In genomic region chr18:45384137-45384998, GRCh38 we compare ENCODE assay signal across 8 cellular contexts.
DNase-seq lines count a peak whose midpoint lies in the region; ATAC-seq and TF ChIP-seq lines count a peak whose summit lies in the region.

No MANE protein-coding gene starts in this region.

- intact Hi-C loops in ascending aorta (cut with DNase I) (loop anchor here (10.0 kb wide), 1 partner anchor 700 kb away; the partner anchor contains the start of gene SETBP1), spleen (cut with DNase I; ENCODE audit: low total_unique reads) (no loop called here)

- peaks cover 5% of the 10 kb centered on the region; the same call in 1 of the 2 replicates for H3K4me1 ChIP-seq in SJSA1 (replicated peaks)
- no peaks in the 10 kb centered on the region for H3K4me1 ChIP-seq in ascending aorta
- H3K4me1 ChIP-seq in spleen = peaks cover 0 to 10% (median 0%) of the 10 kb centered on the region in 6 donors

- WGBS in spleen, 5 donors = 36 to 43% (median 38%) methylated on average over 5 of the region's 5 CpGs

- H3K27me3 ChIP-seq in MG63 (no peaks in the 10 kb centered on the region), SJSA1 (replicated peaks) (no peaks in the 10 kb centered on the region), ascending aorta (no peaks in the 10 kb centered on the region), spleen (replicated peaks in 1 of 7) (peaks cover 0 to 13% (median 2%) of the 10 kb centered on the region in 7 donors)

- TF ChIP-seq POLR2A in spleen (IDR thresholded peaks at IDR 0.05) = no peak

- H3K27ac ChIP-seq in C4-2B (no peak overlapping the region), SJSA1 (no peak overlapping the region), ascending aorta (no peak overlapping the region), spleen (no peak overlapping the region)

- H3K9me3 ChIP-seq in MG63 = no peaks in the 10 kb centered on the region
- H3K9me3 ChIP-seq in SJSA1 (replicated peaks) = no peaks in the 10 kb centered on the region
- H3K9me3 ChIP-seq in ascending aorta = no peaks in the 10 kb centered on the region
- no peaks in the 10 kb centered on the region for H3K9me3 ChIP-seq in spleen

- H3K36me3 ChIP-seq in MG63 (no peaks in the 10 kb centered on the region), SJSA1 (no peaks in the 10 kb centered on the region), ascending aorta (no peaks in the 10 kb centered on the region), spleen (no peaks in the 10 kb centered on the region)

- DNase-seq in GM19238 (ENCODE audit: insufficient read length, low spot score) (peak; percentile 26), MG63 (peak; percentile 10), SJSA1 (ENCODE audit: low read depth in 1 of 2, low spot score in 2 of 2) (peak; percentile 53 to 64), ascending aorta (ENCODE audit: low spot score in 2 of 2) (peak in 1 of 2 donors; percentile 70), hypothalamus (lab: John Stamatoyannopoulos, UW) (peak in 33 of 51 donors; percentile 2 to 54 (median 21)), spleen (no peak)

- ATAC-seq in GM21390 (IDR thresholded peaks at IDR 0.05; ENCODE audit: unreplicated experiment) = no peak

- H3K4me3 ChIP-seq in MG63 = no peak overlapping the region
- no peak overlapping the region for H3K4me3 ChIP-seq in SJSA1
- no peak overlapping the region for H3K4me3 ChIP-seq in ascending aorta
- no peak overlapping the region for H3K4me3 ChIP-seq in spleen

- TF ChIP-seq CTCF in C4-2B (conservative IDR thresholded peaks at IDR 0.05) = peak; percentile 74
- TF ChIP-seq CTCF in ascending aorta (IDR thresholded peaks at IDR 0.05) = peak; percentile 35 to 54 (median 48)
- peak; percentile 10 to 78 (median 63) for TF ChIP-seq CTCF in spleen (IDR thresholded peaks at IDR 0.05 in 8 of 11, conservative IDR thresholded peaks at IDR 0.05 in 3 of 11)
